ENCODE assay signal across 10 cellular contexts in genomic region chr6:111555041-111555440, GRCh38. TPM values are rescaled to one million over a fixed set of nuclear protein-coding genes. Genes with fewer than 3 reads are reported as not detected.
DNase-seq lines count a peak whose midpoint lies in the region; TF ChIP-seq lines count a peak whose summit lies in the region.
"Had no signal": no experiment of that assay in that cellular context is flagged by ENCODE, and none has a peak within 500 bp of the region (broad histone marks: within the 10 kb centered on the region; RNA-seq: fewer than 3 reads in every experiment).

No MANE protein-coding gene starts in this region.

- no peak overlapping the region for H3K9ac ChIP-seq in stomach smooth muscle (ENCODE audit: low read length in 2 of 2)

- H3K36me3 ChIP-seq in stomach smooth muscle (ENCODE audit: control insufficient read depth in 2 of 2, insufficient read depth in 2 of 2, low read length in 2 of 2) = no peaks in the 10 kb centered on the region

- no peak overlapping the region for H3K4me3 Mint-ChIP-seq in glutamatergic neuron (ENCODE audit: unreplicated experiment)
- H3K4me3 Mint-ChIP-seq: activated naive CD4-positive, alpha-beta T cell treated with anti-CD3 and anti-CD28 coated beads, Interleukin-2, amount 10 ng/mL, durations not matched to agents 7 days and 5 days had no signal

- H3K27me3 Mint-ChIP-seq in glutamatergic neuron (ENCODE audit: unreplicated experiment) = peaks cover 2% of the 10 kb centered on the region
- H3K27me3 Mint-ChIP-seq: activated naive CD4-positive, alpha-beta T cell treated with anti-CD3 and anti-CD28 coated beads, Interleukin-2, amount 10 ng/mL, durations not matched to agents 7 days and 5 days had no signal

- H3K27me3 ChIP-seq in stomach smooth muscle (ENCODE audit: control insufficient read depth in 1 of 2, insufficient read depth in 2 of 2, low read length in 2 of 2) = no peaks in the 10 kb centered on the region

- no peak overlapping the region for H3K27ac Mint-ChIP-seq in glutamatergic neuron (ENCODE audit: unreplicated experiment)
- H3K27ac Mint-ChIP-seq: activated naive CD4-positive, alpha-beta T cell treated with anti-CD3 and anti-CD28 coated beads, Interleukin-2, amount 10 ng/mL, durations not matched to agents 7 days and 5 days had no signal

- H3K36me3 Mint-ChIP-seq in glutamatergic neuron (ENCODE audit: unreplicated experiment) = no peaks in the 10 kb centered on the region

- H3K27ac ChIP-seq in stomach smooth muscle (ENCODE audit: low read length) = peak overlapping the region; percentile 49

- peaks cover 32% of the 10 kb centered on the region for H3K4me1 Mint-ChIP-seq in glutamatergic neuron (ENCODE audit: low read depth, unreplicated experiment)

- H3K9me3 Mint-ChIP-seq in glutamatergic neuron (ENCODE audit: unreplicated experiment) = peaks cover 5% of the 10 kb centered on the region
- H3K9me3 Mint-ChIP-seq: activated naive CD4-positive, alpha-beta T cell treated with anti-CD3 and anti-CD28 coated beads, Interleukin-2, amount 10 ng/mL, durations not matched to agents 7 days and 5 days had no signal

- H3K4me3 ChIP-seq in stomach smooth muscle (ENCODE audit: low read length in 2 of 2) = no peak overlapping the region
- H3K4me3 ChIP-seq: mucosa of descending colon had no signal

- peaks cover 48% of the 10 kb centered on the region for H3K4me1 ChIP-seq in stomach smooth muscle (ENCODE audit: control insufficient read depth, insufficient read depth, low read length)

- in situ Hi-C loops in SK-MEL-5 (cut with HindIII; ENCODE audit: low pct_unique_long_range_greater_than_20kb, low sequenced_read_pairs) = no loop called here

- TF ChIP-seq CTCF in glutamatergic neuron (IDR thresholded peaks at IDR 0.05; ENCODE audit: partially characterized antibody, unreplicated experiment) = no peak

- DNase-seq in Daoy (ENCODE audit: low read depth) (peak; percentile 32), SK-MEL-5 (ENCODE audit: low read depth, low spot score) (peak; percentile 64), iris pigment epithelial cell (ENCODE audit: low read depth) (peak; percentile 33), NCI-H524 (lab: John Stamatoyannopoulos, UW) (no peak), NCI-H1105 treated with DMSO at 0.1 percent for 48 hours (lab: John Stamatoyannopoulos, UW) (no peak), NCI-H82 treated with DMSO at 0.1 percent for 48 hours (lab: John Stamatoyannopoulos, UW; ENCODE audit: unreplicated experiment) (no peak), glutamatergic neuron (no peak)
- DNase-seq: activated naive CD4-positive, alpha-beta T cell treated with anti-CD3 and anti-CD28 coated beads, Interleukin-2, amount 10 ng/mL, durations not matched to agents 7 days and 5 days; mucosa of descending colon had no signal

- H3K9me3 ChIP-seq in stomach smooth muscle (ENCODE audit: control insufficient read depth in 2 of 2, low read length in 2 of 2) = no peaks in the 10 kb centered on the region
- H3K9me3 ChIP-seq: mucosa of descending colon had no signal

RNA-seq across cellular contexts. Expression of gene TRAF3IP2, which starts 50.6 kb away (rescaled TPM):
- 26.3 and 35.0 TPM in 2 replicates for total RNA-seq in Daoy (2014; rRNA removed; shearing (Covaris generic))
- 74.4 and 87.3 TPM in 2 replicates for total RNA-seq in SK-MEL-5 (2014; rRNA removed; shearing (Covaris generic))
- polyA plus RNA-seq in SK-MEL-5 (2015; cell fraction: cytosol; rRNA removed) = 65.2 and 70.9 TPM in 2 replicates
- 23.8 and 38.3 TPM in 2 replicates for polyA plus RNA-seq in SK-MEL-5 (2015; cell fraction: nucleus; rRNA removed)
- total RNA-seq in glutamatergic neuron (ENCODE audit: unreplicated experiment) = 0.51 TPM

Comparison
In these comparisons a context has a peak if more than half of its experiments do, and no peak if none do; other contexts are left out.
1. DNase-seq: peak in Daoy (single experiment), SK-MEL-5 (single experiment) and iris pigment epithelial cell (single experiment); none in NCI-H524 (0 of 2), NCI-H1105 treated with DMSO at 0.1 percent for 48 hours (single experiment), NCI-H82 treated with DMSO at 0.1 percent for 48 hours (single experiment) and glutamatergic neuron (single experiment).
2. RNA of gene TRAF3IP2, which starts 50.6 kb away (total RNA-seq): 74.4 to 87.3 TPM in SK-MEL-5 and 26.3 to 35.0 TPM in Daoy; 0.51 TPM in glutamatergic neuron (single experiment); every median in the first group is over 10 times any median in the second.